In genomic region chr5:98877600-98877999, GRCh38 we compare ENCODE assay signal across 18 cellular contexts. TPM values are rescaled to one million over a fixed set of nuclear protein-coding genes. Genes with fewer than 3 reads are reported as not detected.
DNase-seq lines count a peak whose midpoint lies in the region; ATAC-seq and TF ChIP-seq lines count a peak whose summit lies in the region.
"Had no signal": no experiment of that assay in that cellular context is flagged by ENCODE, and none has a peak within 500 bp of the region (broad histone marks: within the 10 kb centered on the region; RNA-seq: fewer than 3 reads in every experiment).

No MANE protein-coding gene starts in this region.

- H3K4me3 Mint-ChIP-seq in activated naive CD4-positive, alpha-beta T cell treated with anti-CD3 and anti-CD28 coated beads, Interleukin-2, amount 50 U/mL, for 24 hours: no peak overlapping the region
- H3K4me3 Mint-ChIP-seq in activated T-helper 17 cell treated with anti-CD3 and anti-CD28 coated beads, Interleukin-2, amount 50 U/mL, for 72 hours: no peak overlapping the region
- H3K4me3 Mint-ChIP-seq: IgD-negative memory B cell had no signal

- no peak overlapping the region for H3K4me3 ChIP-seq in parathyroid adenoma (ENCODE audit: low read depth, low read length)

- peak overlapping the region; percentile 13 for H3K27ac ChIP-seq in parathyroid adenoma
- H3K27ac ChIP-seq: RWPE1 had no signal

- TF ChIP-seq CTCF in parathyroid adenoma (IDR thresholded peaks at IDR 0.05): no peak

- no peaks in the 10 kb centered on the region for H3K27me3 Mint-ChIP-seq in activated naive CD4-positive, alpha-beta T cell treated with anti-CD3 and anti-CD28 coated beads, Interleukin-2, amount 50 U/mL, for 24 hours
- no peaks in the 10 kb centered on the region for H3K27me3 Mint-ChIP-seq in activated T-helper 17 cell treated with anti-CD3 and anti-CD28 coated beads, Interleukin-2, amount 50 U/mL, for 72 hours
- H3K27me3 Mint-ChIP-seq: IgD-negative memory B cell had no signal

- no peaks in the 10 kb centered on the region for H3K9me3 Mint-ChIP-seq in activated naive CD4-positive, alpha-beta T cell treated with anti-CD3 and anti-CD28 coated beads, Interleukin-2, amount 50 U/mL, for 24 hours
- H3K9me3 Mint-ChIP-seq in activated T-helper 17 cell treated with anti-CD3 and anti-CD28 coated beads, Interleukin-2, amount 50 U/mL, for 72 hours: no peaks in the 10 kb centered on the region
- H3K9me3 Mint-ChIP-seq: IgD-negative memory B cell had no signal

- no peak overlapping the region for H3K9ac ChIP-seq in parathyroid adenoma

- no peak for DNase-seq in activated naive CD4-positive, alpha-beta T cell treated with anti-CD3 and anti-CD28 coated beads, Interleukin-2, amount 50 U/mL, for 16 hours
- DNase-seq in activated CD8-positive, alpha-beta memory T cell treated with anti-CD3 and anti-CD28 coated beads for 24 hours: no peak
- DNase-seq: BE2C, DMS79, NCI-H1105, NCI-H2029 treated with DMSO at 0.1 percent for 48 hours, NCI-H226, NCI-H510A treated with DMSO at 0.1 percent for 48 hours, NCI-H748 treated with DMSO at 0.1 percent for 48 hours, SHP77 treated with DMSO at 0.1 percent for 48 hours had no signal

- H3K4me1 Mint-ChIP-seq in activated naive CD4-positive, alpha-beta T cell treated with anti-CD3 and anti-CD28 coated beads, Interleukin-2, amount 50 U/mL, for 24 hours: peaks cover 36% of the 10 kb centered on the region
- peaks cover 11% of the 10 kb centered on the region for H3K4me1 Mint-ChIP-seq in activated T-helper 17 cell treated with anti-CD3 and anti-CD28 coated beads, Interleukin-2, amount 50 U/mL, for 72 hours
- H3K4me1 Mint-ChIP-seq: IgD-negative memory B cell had no signal

- H3K4me1 ChIP-seq in parathyroid adenoma: peaks cover 5% of the 10 kb centered on the region
- H3K4me1 ChIP-seq: BE2C had no signal

- H3K27ac Mint-ChIP-seq in activated naive CD4-positive, alpha-beta T cell treated with anti-CD3 and anti-CD28 coated beads, Interleukin-2, amount 50 U/mL, for 24 hours: peak overlapping the region; percentile 36
- peak overlapping the region; percentile 13 for H3K27ac Mint-ChIP-seq in activated T-helper 17 cell treated with anti-CD3 and anti-CD28 coated beads, Interleukin-2, amount 50 U/mL, for 72 hours

- peak; percentile 50 for ATAC-seq in GM19324 (IDR thresholded peaks at IDR 0.05; ENCODE audit: low FRiP score, unreplicated experiment)
- no peak for ATAC-seq in activated T-helper 17 cell treated with anti-CD3 and anti-CD28 coated beads, Interleukin-2, amount 50 U/mL, for 72 hours (replicated peaks)
- ATAC-seq in HG02642 (IDR thresholded peaks at IDR 0.05; ENCODE audit: poor library complexity, unreplicated experiment): no peak
- ATAC-seq: HCT116 had no signal

- peak overlapping the region; percentile 31 for H2AFZ ChIP-seq in parathyroid adenoma

- no peaks in the 10 kb centered on the region for H3K9me3 ChIP-seq in parathyroid adenoma (ENCODE audit: control insufficient read depth, low read length)
- H3K9me3 ChIP-seq: BE2C had no signal

- H3K36me3 Mint-ChIP-seq in activated naive CD4-positive, alpha-beta T cell treated with anti-CD3 and anti-CD28 coated beads, Interleukin-2, amount 50 U/mL, for 24 hours: peaks cover 18% of the 10 kb centered on the region
- H3K36me3 Mint-ChIP-seq in activated T-helper 17 cell treated with anti-CD3 and anti-CD28 coated beads, Interleukin-2, amount 50 U/mL, for 72 hours (ENCODE audit: low read depth): peaks cover 98% of the 10 kb centered on the region

- H3K79me2 ChIP-seq in parathyroid adenoma: no peaks in the 10 kb centered on the region

- no peaks in the 10 kb centered on the region for H3K27me3 ChIP-seq in parathyroid adenoma (ENCODE audit: control insufficient read depth, insufficient read depth, low read length)
- H3K27me3 ChIP-seq: BE2C had no signal

- no peak overlapping the region for H3K4me2 ChIP-seq in parathyroid adenoma (ENCODE audit: low read length)

- H3K36me3 ChIP-seq in parathyroid adenoma (ENCODE audit: control insufficient read depth, insufficient read depth, low read length): no peaks in the 10 kb centered on the region

RNA-seq across cellular contexts. Expression of gene CHD1, which starts 51.2 kb away (rescaled TPM):
- total RNA-seq in activated T-helper 17 cell treated with anti-CD3 and anti-CD28 coated beads, Interleukin-2, amount 50 U/mL, for 72 hours: 10 to 100 TPM; 58.1 to 60.2 TPM
